In the genomic region with DNA sequence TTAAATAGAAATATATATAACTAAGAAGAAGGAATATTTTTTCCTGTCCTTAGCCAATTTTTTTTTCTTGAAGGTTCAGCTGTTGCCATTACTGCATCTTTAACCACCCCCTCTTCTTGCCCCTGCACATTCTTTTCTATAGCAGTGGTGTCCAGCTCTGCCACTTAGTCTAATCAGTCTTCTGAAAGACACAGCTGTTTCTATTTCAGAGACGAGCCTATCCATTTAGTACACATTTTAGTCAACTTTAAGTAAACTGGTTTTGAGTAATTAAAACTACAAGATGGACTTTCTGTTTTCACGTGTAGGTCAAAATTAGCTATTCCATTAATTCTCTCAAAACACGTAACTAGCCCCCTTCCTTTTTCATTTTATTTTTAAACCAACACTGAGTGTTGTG, we compare ENCODE assay signal across 13 cellular contexts. TPM values are rescaled to one million over a fixed set of nuclear protein-coding genes. Genes with fewer than 3 reads are reported as not detected.
DNase-seq lines count a peak whose midpoint lies in the region; ATAC-seq, FAIRE-seq and TF ChIP-seq lines count a peak whose summit lies in the region.
"Had no signal": no experiment of that assay in that cellular context is flagged by ENCODE, and none has a peak within 500 bp of the region (broad histone marks: within the 10 kb centered on the region; RNA-seq: fewer than 3 reads in every experiment).

No MANE protein-coding gene starts in this region.

- no peaks in the 10 kb centered on the region for H3K27me3 Mint-ChIP-seq in activated CD4-positive, alpha-beta memory T cell treated with anti-CD3 and anti-CD28 coated beads for 36 hours

- no peak for TF ChIP-seq CTCF in pancreas (IDR thresholded peaks at IDR 0.05)

- H3K27me3 ChIP-seq in pancreas: no peaks in the 10 kb centered on the region
- H3K27me3 ChIP-seq: cardiac muscle cell had no signal

- CTCF ChIA-PET in activated CD4-positive, alpha-beta memory T cell treated with anti-CD3 and anti-CD28 coated beads for 36 hours (lab: Charles Lee): no interaction called here

- DNase-seq in AG08395 (ENCODE audit: low spot score) (no peak), KBM-7 (no peak), pancreas (no peak)
- no peak for DNase-seq in activated CD4-positive, alpha-beta memory T cell treated with anti-CD3 and anti-CD28 coated beads for 36 hours
- DNase-seq: activated T-cell treated with anti-CD3 and anti-CD28 coated beads, Interleukin-2, amount 50 U/mL, for 48 hours; DMS153; left cardiac atrium had no signal

- POLR2A ChIA-PET in activated CD4-positive, alpha-beta memory T cell treated with anti-CD3 and anti-CD28 coated beads for 36 hours (lab: Charles Lee): interaction anchor here (1.2 kb wide), 1 partner anchor 19 kb away, joined by 3 read pairs; no protein-coding TSS in a partner anchor

- H3K4me3 Mint-ChIP-seq in activated CD4-positive, alpha-beta memory T cell treated with anti-CD3 and anti-CD28 coated beads for 36 hours: no peak overlapping the region

- peak; percentile 13 for FAIRE-seq in islet of Langerhans (lab: Jason Lieb, UNC)
- FAIRE-seq in pancreas (lab: Jason Lieb, UNC): no peak
- FAIRE-seq: H1 had no signal

- ATAC-seq in GM18867 (IDR thresholded peaks at IDR 0.05; ENCODE audit: unreplicated experiment) (peak; percentile 88), GM21515 (IDR thresholded peaks at IDR 0.05; ENCODE audit: unreplicated experiment) (peak; percentile 76), HG03103 (IDR thresholded peaks at IDR 0.05; ENCODE audit: low read depth, unreplicated experiment) (peak; percentile 61), pancreas (no peak)
- ATAC-seq: left cardiac atrium had no signal

- peaks cover 24% of the 10 kb centered on the region for H3K9me3 Mint-ChIP-seq in activated CD4-positive, alpha-beta memory T cell treated with anti-CD3 and anti-CD28 coated beads for 36 hours

- H3K4me1 ChIP-seq in pancreas: peaks cover 0 to 11% (median 0%) of the 10 kb centered on the region in 3 donors

- in situ Hi-C loops in KBM-7 (cut with MboI; ENCODE audit: low pct_unique_long_range_greater_than_20kb, low sequenced_read_pairs): no loop called here

- peaks cover 32% of the 10 kb centered on the region for H3K36me3 Mint-ChIP-seq in activated CD4-positive, alpha-beta memory T cell treated with anti-CD3 and anti-CD28 coated beads for 36 hours

- intact Hi-C loops in activated CD4-positive, alpha-beta memory T cell treated with anti-CD3 and anti-CD28 coated beads for 36 hours (cut with micrococcal nuclease): no loop called here
- intact Hi-C loops in pancreas (cut with DNase I): no loop called here

- no peak overlapping the region for H3K27ac ChIP-seq in pancreas

- no peak overlapping the region for H3K27ac Mint-ChIP-seq in activated CD4-positive, alpha-beta memory T cell treated with anti-CD3 and anti-CD28 coated beads for 36 hours

- no peaks in the 10 kb centered on the region for H3K9me3 ChIP-seq in pancreas

- H3K4me3 ChIP-seq in pancreas: no peak overlapping the region
- H3K4me3 ChIP-seq: cardiac muscle cell had no signal

- 68 to 74% methylated on average over 3 of the region's 3 CpGs for WGBS in pancreas, 2 donors

- peaks cover 22% of the 10 kb centered on the region for H3K4me1 Mint-ChIP-seq in activated CD4-positive, alpha-beta memory T cell treated with anti-CD3 and anti-CD28 coated beads for 36 hours (ENCODE audit: low read depth)

- no peaks in the 10 kb centered on the region for H3K36me3 ChIP-seq in pancreas
- H3K36me3 ChIP-seq: cardiac muscle cell had no signal

RNA-seq across cellular contexts. Expression of a gene that starts 21.0 kb away (rescaled TPM):
- total RNA-seq in activated CD4-positive, alpha-beta memory T cell treated with anti-CD3 and anti-CD28 coated beads for 36 hours: 10 to 100 TPM; 10.6 to 12.3 TPM
- 10 to 100 TPM in 2 of 6 donors, 1 to 10 TPM in 4; 9.1 to 18.5 (median 9.9) TPM for total RNA-seq in pancreas
- polyA plus RNA-seq in pancreas: 1 to 10 TPM; 2.5 to 5.7 TPM

Comparison
In these comparisons a context has a peak if more than half of its experiments do, and no peak if none do; other contexts are left out.
1. ATAC-seq: peak in GM18867 (single experiment), GM21515 (single experiment) and HG03103 (single experiment); none in pancreas (0 of 4).